8 cellular contexts compared by ENCODE assay signal in the genomic region with DNA sequence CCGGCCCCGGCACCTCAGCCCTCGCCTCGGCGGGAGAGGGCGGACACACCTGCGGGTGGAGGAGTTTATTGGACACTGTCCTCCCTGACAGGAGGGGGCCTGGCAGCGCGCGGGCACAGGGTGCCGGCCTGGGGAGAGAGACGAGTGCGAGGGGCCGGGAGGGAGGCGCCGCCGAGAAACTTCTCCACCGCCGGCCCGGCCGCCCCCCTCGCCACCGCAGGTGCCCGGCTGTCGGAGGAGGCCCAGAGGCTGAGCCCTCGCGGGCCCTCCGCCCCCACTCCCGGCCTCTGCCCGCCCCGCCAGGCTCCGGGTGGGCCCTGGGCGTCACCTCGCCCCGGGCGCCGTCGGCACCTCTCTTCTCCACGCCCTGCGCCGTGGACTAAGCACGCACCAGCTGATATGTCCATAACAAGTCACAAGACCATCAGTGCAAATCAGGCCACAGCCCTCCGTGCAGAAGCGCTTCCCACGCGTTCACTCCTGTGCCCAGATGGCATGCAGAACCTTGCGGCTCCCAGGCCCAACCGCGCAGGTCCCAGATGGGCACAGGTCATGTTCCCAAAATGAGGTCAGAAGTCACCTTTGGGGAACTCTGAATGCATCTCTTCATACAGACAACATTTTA.
DNase-seq lines count a peak whose midpoint lies in the region; ATAC-seq and TF ChIP-seq lines count a peak whose summit lies in the region.

No MANE protein-coding gene starts in this region.

- H3K27me3 ChIP-seq in NT2/D1 (ENCODE audit: insufficient read depth, insufficient read length) (peaks cover 63% of the 10 kb centered on the region), foreskin keratinocyte (peaks cover 69% of the 10 kb centered on the region), prostate gland (replicated peaks; ENCODE audit: insufficient read depth) (peaks cover 2% of the 10 kb centered on the region)

- in situ Hi-C loops in G401 (cut with HindIII; ENCODE audit: low sequenced_read_pairs): no loop called here

- H3K27ac ChIP-seq in foreskin keratinocyte (no peak overlapping the region), prostate gland (no peak overlapping the region)

- no peak for TF ChIP-seq CTCF in foreskin keratinocyte (conservative IDR thresholded peaks at IDR 0.05)
- no peak for TF ChIP-seq CTCF in prostate gland (IDR thresholded peaks at IDR 0.05)

- no peak for TF ChIP-seq POLR2A in prostate gland (IDR thresholded peaks at IDR 0.05)

- WGBS in prostate gland: 10% methylated on average over 37 of the region's 49 CpGs

- H3K36me3 ChIP-seq in NT2/D1 (ENCODE audit: insufficient read depth, insufficient read length, low read length) (no peaks in the 10 kb centered on the region), prostate gland (no peaks in the 10 kb centered on the region)

- ATAC-seq in foreskin keratinocyte (peak; percentile 43), HG03135 (IDR thresholded peaks at IDR 0.05; ENCODE audit: unreplicated experiment) (no peak)

- H3K4me3 ChIP-seq in NT2/D1 (ENCODE audit: insufficient read length, low read depth) (peak overlapping the region; percentile 26), prostate gland (peak overlapping the region; percentile 33 to 48)

- no peaks in the 10 kb centered on the region for H3K9me3 ChIP-seq in NT2/D1 (ENCODE audit: insufficient read depth, low read length)
- H3K9me3 ChIP-seq in prostate gland: no peaks in the 10 kb centered on the region

- H3K9ac ChIP-seq in NT2/D1 (ENCODE audit: insufficient read length, low read depth): peak overlapping the region; percentile 70

- peak; percentile 45 for DNase-seq in G401 (ENCODE audit: low spot score)
- no peak for DNase-seq in NT2/D1 (ENCODE audit: low read depth, low spot score)
- no peak for DNase-seq in foreskin keratinocyte
- DNase-seq in prostate gland (ENCODE audit: low spot score): no peak
- DNase-seq in SKM-1 treated with dmso at 0.1 percent for 144 hours (lab: John Stamatoyannopoulos, UW; ENCODE audit: unreplicated experiment): no peak
- DNase-seq in pons (ENCODE audit: low spot score): no peak
- no peak for DNase-seq in kidney glomerular epithelial cell (lab: John Stamatoyannopoulos, UW)

- intact Hi-C loops in prostate gland (cut with DNase I): no loop called here

- H3K4me1 ChIP-seq in NT2/D1 (ENCODE audit: insufficient read depth, insufficient read length): peaks cover 2% of the 10 kb centered on the region
- no peaks in the 10 kb centered on the region for H3K4me1 ChIP-seq in foreskin keratinocyte
- H3K4me1 ChIP-seq in prostate gland (replicated peaks): no peaks in the 10 kb centered on the region
